ENCODE assay signal across 8 cellular contexts in the genomic region with DNA sequence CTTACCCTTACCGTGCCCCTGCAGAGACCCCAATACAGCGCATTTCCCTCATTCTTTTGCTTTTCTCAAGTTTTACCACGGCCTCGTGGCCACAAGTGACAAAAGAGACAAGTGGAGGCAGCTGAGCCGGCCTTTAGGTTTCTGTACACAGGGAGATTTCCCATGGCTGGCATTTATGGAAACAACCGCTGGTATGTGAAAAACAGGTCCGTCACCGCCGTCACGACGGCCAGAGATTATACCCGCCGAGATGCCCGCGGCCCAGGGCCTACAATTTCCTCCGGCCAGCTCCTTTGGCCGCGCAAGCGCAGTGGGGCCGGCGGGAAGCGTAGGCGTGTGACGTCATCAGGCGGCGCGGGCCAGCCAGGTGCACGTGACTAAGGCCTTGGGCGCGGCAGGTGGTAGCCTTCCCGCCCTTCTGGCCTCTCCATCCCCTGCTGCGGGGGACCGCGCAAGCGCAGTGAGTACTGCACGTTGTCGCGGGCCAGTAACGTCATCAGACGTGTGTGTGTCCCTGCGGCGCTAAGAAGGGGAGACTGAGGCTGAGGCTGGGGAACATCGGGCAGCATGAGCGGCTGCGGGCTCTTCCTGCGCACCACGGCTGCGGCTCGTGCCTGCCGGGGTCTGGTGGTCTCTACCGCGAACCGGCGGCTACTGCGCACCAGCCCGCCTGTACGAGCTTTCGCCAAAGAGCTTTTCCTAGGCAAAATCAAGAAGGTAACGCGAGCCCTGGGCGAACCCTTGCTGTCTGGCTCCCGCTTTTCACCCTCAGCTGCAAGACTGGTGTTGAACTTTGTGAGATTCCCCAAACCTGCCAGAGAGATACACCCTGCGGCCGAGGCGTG. TPM values are rescaled to one million over a fixed set of nuclear protein-coding genes. Genes with fewer than 3 reads are reported as not detected.
DNase-seq lines count a peak whose midpoint lies in the region; ATAC-seq, FAIRE-seq and TF ChIP-seq lines count a peak whose summit lies in the region.

A gene (plus strand): TSS at position 496 of the 845 bp plus-strand sequence. CDS start 72 bp downstream, at position 568.

- no peaks in the 10 kb centered on the region for H3K9me3 ChIP-seq in trophoblast cell (ENCODE audit: insufficient read depth, low read depth, low read length)
- no peaks in the 10 kb centered on the region for H3K9me3 ChIP-seq in transverse colon

- WGBS in adipose tissue, 3 donors = 0 to 1% (median 0%) methylated on average over 65 of the region's 65 CpGs
- WGBS in trophoblast cell (ENCODE audit: extremely low coverage, insufficient coverage, insufficient read length) = no CpG with 5 or more reads among the region's 65 CpGs
- 0 to 10% methylated on average over 2 to 47 of the region's 65 CpGs for WGBS in transverse colon (ENCODE audit: low coverage in 1 of 2), 2 donors

- H3K79me2 ChIP-seq in trophoblast cell (ENCODE audit: control insufficient read depth, insufficient read depth, low read length, poor library complexity) = peaks cover 11% of the 10 kb centered on the region

- H3K4me1 Mint-ChIP-seq in T-cell = peaks cover 70 to 80% (median 70%) of the 10 kb centered on the region in 3 donors

- peak within 1 kb of the TSS; percentile 52 for H2AK5ac ChIP-seq in trophoblast cell (ENCODE audit: low read length)

- peak within 1 kb of the TSS; percentile 80 for H3K9ac ChIP-seq in trophoblast cell (ENCODE audit: low read length)

- peaks cover 8 to 15% of the 10 kb centered on the region in 2 experiments for H3K4me1 ChIP-seq in trophoblast cell (ENCODE audit: control insufficient read depth in 1 of 2, insufficient read depth in 2 of 2, low read length in 2 of 2)
- H3K4me1 ChIP-seq in transverse colon = peaks cover 14 to 39% (median 27%) of the 10 kb centered on the region in 4 donors

- H3K14ac ChIP-seq in trophoblast cell (ENCODE audit: low read length) = peak within 1 kb of the TSS; percentile 93

- peak; percentile 28 for TF ChIP-seq EP300 in transverse colon (IDR thresholded peaks at IDR 0.05; ENCODE audit: low read depth)

- H3K27me3 Mint-ChIP-seq in T-cell = no peaks in the 10 kb centered on the region

- peak within 1 kb of the TSS; percentile 95 for H3K18ac ChIP-seq in trophoblast cell (ENCODE audit: low read length)

- H3K27ac Mint-ChIP-seq in T-cell = peak within 1 kb of the TSS; percentile 90 to 97

- peak within 1 kb of the TSS; percentile 98 for H4K8ac ChIP-seq in trophoblast cell (ENCODE audit: low read depth, low read length)

- H2AFZ ChIP-seq in trophoblast cell (ENCODE audit: insufficient read depth, low read length, poor library complexity) = peak within 1 kb of the TSS; percentile 95

- POLR2A ChIA-PET in T-cell (lab: Charles Lee) = interaction anchor here (0.6 to 1.4 kb wide), 7 partner anchors 14 to 1881 kb away, joined by 3 to 5 read pairs (median 3); a partner anchor contains a TSS

- DNase-seq in GM12891 (ENCODE audit: insufficient read length, low spot score) (peak; percentile 99), NCI-H1436 treated with DMSO at 0.1 percent for 48 hours (lab: John Stamatoyannopoulos, UW) (peak; percentile 95), T-cell (peak; percentile 90 to 96 (median 93)), cardiac septum (ENCODE audit: low spot score) (peak; percentile 98), trophoblast cell (peak; percentile 99 to 100), transverse colon (peak; percentile 98)

- no peaks in the 10 kb centered on the region for H3K9me3 Mint-ChIP-seq in T-cell

- CTCF ChIA-PET in T-cell (lab: Charles Lee) = interaction anchor here (0.5 to 2.6 kb wide), 16 partner anchors 11 to 283 kb away, joined by 3 to 15 read pairs (median 3); no protein-coding TSS in a partner anchor

- H4K12ac ChIP-seq in trophoblast cell (ENCODE audit: low read depth, low read length) = peak within 1 kb of the TSS; percentile 95

- peak within 1 kb of the TSS; percentile 99 for H3K27ac ChIP-seq in adipose tissue (ENCODE audit: low read depth, low read length)
- H3K27ac ChIP-seq in trophoblast cell (ENCODE audit: low read depth, low read length) = peak within 1 kb of the TSS; percentile 85
- H3K27ac ChIP-seq in transverse colon = peak within 1 kb of the TSS; percentile 92 to 99 (median 93)

- in situ Hi-C loops in transverse colon (cut with MboI; ENCODE audit: low pct_ligation_motif_present in 1 of 4, low pct_unique_long_range_greater_than_20kb in 1 of 4, low sequenced_read_pairs in 3 of 4) = no loop called here

- peaks cover 12% of the 10 kb centered on the region for H3K79me1 ChIP-seq in trophoblast cell (ENCODE audit: low read length)

- H2BK120ac ChIP-seq in trophoblast cell (ENCODE audit: insufficient read depth, low read length, poor library complexity) = peak within 1 kb of the TSS; percentile 95

- peak in 1 of 5 experiments; percentile 43 for TF ChIP-seq CTCF in transverse colon (IDR thresholded peaks at IDR 0.05)

- peak; percentile 100 for FAIRE-seq in GM12891 (lab: Jason Lieb, UNC)

- peaks cover 3 to 5% of the 10 kb centered on the region in 2 experiments for H3K36me3 ChIP-seq in trophoblast cell (ENCODE audit: control insufficient read depth in 1 of 2, insufficient read depth in 2 of 2, low read length in 2 of 2)
- no peaks in the 10 kb centered on the region for H3K36me3 ChIP-seq in transverse colon

- H3K4ac ChIP-seq in trophoblast cell (ENCODE audit: low read depth, low read length) = peak within 1 kb of the TSS; percentile 89

- H3K4me3 ChIP-seq in trophoblast cell (ENCODE audit: low read depth, low read length) (peak within 1 kb of the TSS; percentile 92), transverse colon (peak within 1 kb of the TSS; percentile 53 to 88 (median 70))

- ATAC-seq in HG02840 (IDR thresholded peaks at IDR 0.05; ENCODE audit: low FRiP score, unreplicated experiment) = peak; percentile 93
- peak; percentile 91 to 94 (median 94) for ATAC-seq in T-cell (replicated peaks in 1 of 4)

- H3K23ac ChIP-seq in trophoblast cell (ENCODE audit: low read length) = no peak within 1 kb of the TSS

- H2BK5ac ChIP-seq in trophoblast cell (ENCODE audit: low read depth, low read length, poor library complexity) = peak within 1 kb of the TSS; percentile 90

- peak within 1 kb of the TSS; percentile 68 for H3K4me2 ChIP-seq in trophoblast cell (ENCODE audit: low read length)

- peaks cover 14% of the 10 kb centered on the region for H3K36me3 Mint-ChIP-seq in T-cell

- peak within 1 kb of the TSS; percentile 71 to 90 (median 83) for H3K4me3 Mint-ChIP-seq in T-cell

- H2BK12ac ChIP-seq in trophoblast cell (ENCODE audit: low read length) = no peak within 1 kb of the TSS

- intact Hi-C loops in cardiac septum (cut with DNase I) = loop anchor here (2.0 to 10.0 kb wide), 2 partner anchors 195 to 263 kb away; no protein-coding TSS in a partner anchor
- intact Hi-C loops in transverse colon (cut with DNase I; ENCODE audit: low total_unique reads) = no loop called here

- peak within 1 kb of the TSS; percentile 91 for H4K91ac ChIP-seq in trophoblast cell (ENCODE audit: low read depth, low read length)

- TF ChIP-seq POLR2A in GM12891 (IDR thresholded peaks at IDR 0.05; ENCODE audit: low read depth, low read length) (peak; percentile 91), transverse colon (IDR thresholded peaks at IDR 0.05) (peak; percentile 94)

- H3K27me3 ChIP-seq in trophoblast cell (ENCODE audit: insufficient read depth, low read length) (no peaks in the 10 kb centered on the region), transverse colon (no peaks in the 10 kb centered on the region)

TF ChIP-seq in GM12891, 5 proteins besides CTCF, POLR2A, EP300 and RAD21:
- TF ChIP-seq POLR2AphosphoS5 (IDR thresholded peaks at IDR 0.05; ENCODE audit: low read depth, low read length) (peak; percentile 90), SPI1 (IDR thresholded peaks at IDR 0.05; ENCODE audit: low read depth, low read length) (no peak), TAF1 (IDR thresholded peaks at IDR 0.05; ENCODE audit: low read depth, low read length) (peak; percentile 82; the same call in 1 of the 2 replicates), PAX5 (IDR thresholded peaks at IDR 0.05; ENCODE audit: insufficient read depth, low read length, severe bottlenecking) (no peak), POU2F2 (IDR thresholded peaks at IDR 0.05; ENCODE audit: low read depth, low read length) (peak; percentile 85)

RNA-seq across cellular contexts. Expression of the gene that starts here (rescaled TPM):
- polyA plus RNA-seq in GM12891 (2012; ENCODE audit: low read depth, missing spikeins) = 22.7 TPM
- total RNA-seq in T-cell (10 to 100 TPM; 45.1 to 91.5 (median 54.3) TPM), cardiac septum (29.3 TPM), transverse colon (100 to 1,000 TPM in 2 of 4 donors, 10 to 100 TPM in 2; 37.3 to 158 (median 85.0) TPM)
- 10 to 100 TPM; 13.5 to 28.3 (median 23.5) TPM for polyA plus RNA-seq in adipose tissue
- polyA plus RNA-seq in trophoblast cell (2013) = 26.2 and 28.2 TPM in 2 replicates

Comparison
In these comparisons a context has a peak if more than half of its experiments do, and no peak if none do; other contexts are left out.
1. Peak in every context shown above with its lines: DNase-seq, ATAC-seq, H3K4me3 ChIP-seq and H3K27ac ChIP-seq.